Comparison of ENCODE assay signal across 1 cellular context in genomic region chr7:4006687-4007086, GRCh38.
TF ChIP-seq lines count a peak whose summit lies in the region.

No MANE protein-coding gene starts in this region.

TF ChIP-seq in HepG2, 621 proteins besides CTCF, POLR2A, EP300 and RAD21 (continued from another document and continues in another):
- TF ChIP-seq, protein P1, sequence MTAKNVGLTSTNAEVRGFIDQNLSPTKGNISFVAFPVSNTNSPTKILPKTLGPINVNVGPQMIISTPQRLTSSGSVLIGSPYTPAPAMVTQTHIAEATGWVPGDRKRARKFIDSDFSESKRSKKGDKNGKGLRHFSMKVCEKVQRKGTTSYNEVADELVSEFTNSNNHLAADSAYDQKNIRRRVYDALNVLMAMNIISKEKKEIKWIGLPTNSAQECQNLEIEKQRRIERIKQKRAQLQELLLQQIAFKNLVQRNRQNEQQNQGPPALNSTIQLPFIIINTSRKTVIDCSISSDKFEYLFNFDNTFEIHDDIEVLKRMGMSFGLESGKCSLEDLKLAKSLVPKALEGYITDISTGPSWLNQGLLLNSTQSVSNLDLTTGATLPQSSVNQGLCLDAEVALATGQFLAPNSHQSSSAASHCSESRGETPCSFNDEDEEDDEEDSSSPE (CRISPR knock-in tag; IDR thresholded peaks at IDR 0.05), result peak; percentile 93
- TF ChIP-seq ZNF17 (CRISPR knock-in tag; IDR thresholded peaks at IDR 0.05) (no peak), GABPA (IDR thresholded peaks at IDR 0.05; ENCODE audit: low read depth, low read length) (no peak), GABPA (CRISPR knock-in tag; IDR thresholded peaks at IDR 0.05; ENCODE audit: low read depth) (no peak), NR2F1 (CRISPR knock-in tag; IDR thresholded peaks at IDR 0.05) (no peak), JUND (CRISPR knock-in tag; IDR thresholded peaks at IDR 0.05) (no peak), ZNF777 (CRISPR knock-in tag; IDR thresholded peaks at IDR 0.05) (no peak), ZSCAN5A (CRISPR knock-in tag; IDR thresholded peaks at IDR 0.05; ENCODE audit: borderline replicate concordance) (no peak), ELF3 (CRISPR knock-in tag; IDR thresholded peaks at IDR 0.05) (0 out of 2 replicates have a peak, but pooled peaks have one; percentile 24), TRIM22 (IDR thresholded peaks at IDR 0.05) (no peak), SCMH1 (CRISPR knock-in tag; IDR thresholded peaks at IDR 0.05; ENCODE audit: borderline replicate concordance) (no peak), ZKSCAN1 (IDR thresholded peaks at IDR 0.05; ENCODE audit: low read length) (no peak), TAF1 (CRISPR knock-in tag; IDR thresholded peaks at IDR 0.05) (no peak; the same call in 1 of the 2 replicates), ZNF251 (CRISPR knock-in tag; IDR thresholded peaks at IDR 0.05) (no peak), ZBTB8A (CRISPR knock-in tag; IDR thresholded peaks at IDR 0.05; ENCODE audit: borderline replicate concordance, low read depth) (no peak), HMG20B (CRISPR knock-in tag; conservative IDR thresholded peaks at IDR 0.05) (peak; percentile 62; the same call in 1 of the 2 replicates), ZNF724P (CRISPR knock-in tag; IDR thresholded peaks at IDR 0.05; ENCODE audit: borderline replicate concordance) (no peak), MAFG (CRISPR knock-in tag; IDR thresholded peaks at IDR 0.05) (no peak), KLF9 (CRISPR knock-in tag; IDR thresholded peaks at IDR 0.05; ENCODE audit: low read depth) (no peak), DNMT3B (CRISPR knock-in tag; conservative IDR thresholded peaks at IDR 0.05) (no peak), NBN (conservative IDR thresholded peaks at IDR 0.05) (no peak), ZNF335 (CRISPR knock-in tag; IDR thresholded peaks at IDR 0.05) (no peak), ZNF510 (CRISPR knock-in tag; IDR thresholded peaks at IDR 0.05; ENCODE audit: low read depth) (no peak), NFYC (CRISPR knock-in tag; IDR thresholded peaks at IDR 0.05) (no peak), SMARCC2 (IDR thresholded peaks at IDR 0.05) (no peak), SKI (IDR thresholded peaks at IDR 0.05; ENCODE audit: partially characterized antibody) (peak; percentile 65), ZNF776 (CRISPR knock-in tag; IDR thresholded peaks at IDR 0.05) (no peak), ZC3H13 (CRISPR knock-in tag; IDR thresholded peaks at IDR 0.05) (no peak), ZNF138 (CRISPR knock-in tag; IDR thresholded peaks at IDR 0.05; ENCODE audit: low read depth) (no peak), STAG1 (CRISPR knock-in tag; IDR thresholded peaks at IDR 0.05) (no peak), XRCC5 (optimal IDR thresholded peaks at IDR 0.05; ENCODE audit: low read length) (peak; percentile 68), ETV5 (CRISPR knock-in tag; IDR thresholded peaks at IDR 0.05; ENCODE audit: borderline replicate concordance) (peak; percentile 27; the same call in 1 of the 2 replicates), HOXD1 (CRISPR knock-in tag; IDR thresholded peaks at IDR 0.05) (no peak), MTA3 (CRISPR knock-in tag; IDR thresholded peaks at IDR 0.05) (no peak), MAF1 (CRISPR knock-in tag; IDR thresholded peaks at IDR 0.05; ENCODE audit: borderline replicate concordance) (no peak), EZH2 (conservative IDR thresholded peaks at IDR 0.05; ENCODE audit: low read depth, low read length) (no peak), THYN1 (CRISPR knock-in tag; IDR thresholded peaks at IDR 0.05; ENCODE audit: borderline replicate concordance, low read depth) (no peak), ZSCAN30 (CRISPR knock-in tag; IDR thresholded peaks at IDR 0.05) (no peak), TFDP1 (CRISPR knock-in tag; IDR thresholded peaks at IDR 0.05; ENCODE audit: borderline replicate concordance) (peak; percentile 91), ZNF44 (CRISPR knock-in tag; IDR thresholded peaks at IDR 0.05) (no peak), SETDB1 (CRISPR knock-in tag; IDR thresholded peaks at IDR 0.05; ENCODE audit: borderline replicate concordance) (no peak), NFKB2 (CRISPR knock-in tag; IDR thresholded peaks at IDR 0.05; ENCODE audit: borderline replicate concordance) (peak; percentile 28; the same call in 1 of the 2 replicates), ATM (IDR thresholded peaks at IDR 0.05; ENCODE audit: borderline replicate concordance) (no peak), GZF1 (CRISPR knock-in tag; IDR thresholded peaks at IDR 0.05) (no peak), HDAC1 (CRISPR knock-in tag; IDR thresholded peaks at IDR 0.05) (peak; percentile 54; the same call in 1 of the 2 replicates), MXI1 (IDR thresholded peaks at IDR 0.05; ENCODE audit: borderline replicate concordance, low read depth, low read length) (no peak), PHF8 (CRISPR knock-in tag; IDR thresholded peaks at IDR 0.05) (no peak), EED (CRISPR knock-in tag; IDR thresholded peaks at IDR 0.05) (no peak), ZNF484 (CRISPR knock-in tag; IDR thresholded peaks at IDR 0.05; ENCODE audit: borderline replicate concordance, low read depth) (no peak), ARID4A (CRISPR knock-in tag; IDR thresholded peaks at IDR 0.05; ENCODE audit: borderline replicate concordance) (no peak; the same call in 1 of the 2 replicates), HDAC6 (IDR thresholded peaks at IDR 0.05; ENCODE audit: low read depth, low read length) (no peak), PITX1 (CRISPR knock-in tag; IDR thresholded peaks at IDR 0.05) (0 out of 2 replicates have a peak, but pooled peaks have one; percentile 36), IKZF1 (IDR thresholded peaks at IDR 0.05) (no peak), RARA (CRISPR knock-in tag; IDR thresholded peaks at IDR 0.05) (peak; percentile 72), ZNF513 (CRISPR knock-in tag; conservative IDR thresholded peaks at IDR 0.05) (no peak), MYNN (CRISPR knock-in tag; IDR thresholded peaks at IDR 0.05; ENCODE audit: low read depth) (no peak), RORA (CRISPR knock-in tag; IDR thresholded peaks at IDR 0.05) (no peak), IKZF5 (CRISPR knock-in tag; IDR thresholded peaks at IDR 0.05) (peak; percentile 58; the same call in 1 of the 2 replicates), IRX3 (CRISPR knock-in tag; IDR thresholded peaks at IDR 0.05; ENCODE audit: borderline replicate concordance, low read depth) (no peak), ZFP82 (CRISPR knock-in tag; IDR thresholded peaks at IDR 0.05; ENCODE audit: borderline replicate concordance) (no peak), TBX2 (CRISPR knock-in tag; IDR thresholded peaks at IDR 0.05; ENCODE audit: borderline replicate concordance) (peak; percentile 52; the same call in 1 of the 2 replicates), ZNF143 (CRISPR knock-in tag; IDR thresholded peaks at IDR 0.05) (no peak), SOX5 (CRISPR knock-in tag; IDR thresholded peaks at IDR 0.05; ENCODE audit: borderline replicate concordance) (peak; percentile 20; the same call in 1 of the 2 replicates), ZNF782 (CRISPR knock-in tag; IDR thresholded peaks at IDR 0.05; ENCODE audit: borderline replicate concordance) (no peak), ATF5 (CRISPR knock-in tag; IDR thresholded peaks at IDR 0.05; ENCODE audit: low read depth) (no peak), EEA1 (CRISPR knock-in tag; IDR thresholded peaks at IDR 0.05; ENCODE audit: borderline replicate concordance) (no peak), ATF3 (CRISPR knock-in tag; IDR thresholded peaks at IDR 0.05) (no peak)
- TF ChIP-seq, protein P2, sequence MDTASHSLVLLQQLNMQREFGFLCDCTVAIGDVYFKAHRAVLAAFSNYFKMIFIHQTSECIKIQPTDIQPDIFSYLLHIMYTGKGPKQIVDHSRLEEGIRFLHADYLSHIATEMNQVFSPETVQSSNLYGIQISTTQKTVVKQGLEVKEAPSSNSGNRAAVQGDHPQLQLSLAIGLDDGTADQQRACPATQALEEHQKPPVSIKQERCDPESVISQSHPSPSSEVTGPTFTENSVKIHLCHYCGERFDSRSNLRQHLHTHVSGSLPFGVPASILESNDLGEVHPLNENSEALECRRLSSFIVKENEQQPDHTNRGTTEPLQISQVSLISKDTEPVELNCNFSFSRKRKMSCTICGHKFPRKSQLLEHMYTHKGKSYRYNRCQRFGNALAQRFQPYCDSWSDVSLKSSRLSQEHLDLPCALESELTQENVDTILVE (CRISPR knock-in tag; IDR thresholded peaks at IDR 0.05), result no peak
